In the genomic region with DNA sequence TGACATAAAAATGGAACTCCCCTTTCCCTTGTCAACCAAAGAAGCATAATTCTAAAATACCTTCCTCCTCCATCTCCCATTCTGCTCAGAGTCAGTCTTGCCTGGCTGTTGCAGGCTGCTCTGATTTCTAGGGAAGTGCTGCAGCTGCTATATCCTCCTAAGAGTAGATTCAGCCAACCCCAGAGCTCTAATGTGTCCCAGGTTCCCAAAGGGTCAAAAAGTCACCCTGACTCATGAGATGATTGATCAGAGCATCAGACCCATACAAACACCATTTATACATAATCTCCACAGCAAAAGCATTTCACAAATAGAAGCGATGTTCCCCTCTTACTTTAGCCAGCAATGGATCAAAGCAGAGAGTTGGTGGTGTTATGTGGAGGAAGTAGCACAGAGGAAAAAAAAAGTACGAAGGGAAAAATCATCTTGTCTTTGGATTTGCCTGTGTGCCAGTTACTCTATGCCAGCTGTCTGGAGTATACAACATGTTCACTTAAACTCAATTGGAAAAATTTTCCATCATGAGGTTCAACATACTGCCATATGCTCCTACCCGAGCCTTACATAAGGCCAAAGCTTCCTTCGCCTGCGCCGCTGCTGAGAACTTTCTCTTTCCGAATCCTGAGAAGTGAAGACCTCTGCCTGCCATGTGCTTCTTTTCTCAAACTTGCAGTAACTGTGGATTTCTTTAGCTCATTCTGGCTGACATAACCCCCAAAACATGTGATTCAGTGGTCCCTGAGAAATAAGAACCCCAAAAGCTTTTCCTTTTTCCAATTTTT, we compare ENCODE assay signal across 22 cellular contexts.
A peak's percentile ranks its signal among the peaks of the same experiment; 100 is the strongest.
DNase-seq lines count a peak whose midpoint lies in the region; ATAC-seq, FAIRE-seq and TF ChIP-seq lines count a peak whose summit lies in the region.
"Had no signal": no experiment of that assay in that cellular context is flagged by ENCODE, and none has a peak within 500 bp of the region (broad histone marks: within the 10 kb centered on the region; RNA-seq: fewer than 3 reads in every experiment).

No MANE protein-coding gene starts in this region.

- intact Hi-C loops in dorsolateral prefrontal cortex (cut with DNase I): no loop called here

- no peak for ATAC-seq in HG02623 (IDR thresholded peaks at IDR 0.05; ENCODE audit: unreplicated experiment)
- ATAC-seq: PC-3, SK-N-SH treated with all-trans-retinoic acid at 6 μM for 48 hours had no signal

- peaks cover 4% of the 10 kb centered on the region for H3K27me3 Mint-ChIP-seq in nephron progenitor cell (ENCODE audit: low read depth, poor library complexity)
- H3K27me3 Mint-ChIP-seq: CD4-positive, alpha-beta T cell had no signal

- TF ChIP-seq POLR2A in H54 (IDR thresholded peaks at IDR 0.05; ENCODE audit: low read depth, low read length): no peak

- no peaks in the 10 kb centered on the region for H3K9me3 Mint-ChIP-seq in nephron progenitor cell
- H3K9me3 Mint-ChIP-seq: CD4-positive, alpha-beta T cell had no signal

- H3K27ac Mint-ChIP-seq in nephron progenitor cell: peak overlapping the region; percentile 14
- H3K27ac Mint-ChIP-seq: CD4-positive, alpha-beta T cell had no signal

- no peaks in the 10 kb centered on the region for H3K36me3 Mint-ChIP-seq in nephron progenitor cell (ENCODE audit: low read depth)

- peaks cover 4% of the 10 kb centered on the region for H3K4me1 Mint-ChIP-seq in nephron progenitor cell

- DNase-seq in Ammon's horn (ENCODE audit: low spot score) (peak; percentile 33), HCEC 1CT (peak; percentile 12), dorsolateral prefrontal cortex (peak in 3 of 10 donors; percentile 7 to 54 (median 49)), nephron progenitor cell (no peak), H54 (ENCODE audit: insufficient read length, low spot score) (no peak), DMS79 treated with DMSO at 0.1 percent for 48 hours (lab: John Stamatoyannopoulos, UW) (no peak)
- no peak for DNase-seq in central memory CD4-positive, alpha-beta T cell
- DNase-seq: CD4-positive, alpha-beta T cell; DND-41; H7; KBM-7; MM.1S; NCI-H2029; NCI-H446; NCI-H524 treated with DMSO at 0.1 percent for 48 hours; NCI-H774; NK-92 treated with Interleukin-12 subunit alpha and Interleukin-12 subunit beta, amount 100 ng/mL, for 24 hours; PC-3; SJCRH30 had no signal

- H3K27me3 ChIP-seq in dorsolateral prefrontal cortex: no peaks in the 10 kb centered on the region
- H3K27me3 ChIP-seq: BLaER1 treated with 17β-estradiol and CSF1 and Interleukin-3, amounts not matched to agents 10 nM and 100 nM; SJCRH30 had no signal

- TF ChIP-seq CTCF in dorsolateral prefrontal cortex (IDR thresholded peaks at IDR 0.05 in 54 of 56, conservative IDR thresholded peaks at IDR 0.05 in 2 of 56; ENCODE audit: low read depth in 1 of 56, partially characterized antibody in 56 of 56) (no peak), nephron progenitor cell (IDR thresholded peaks at IDR 0.05) (no peak)

- H3K4me3 Mint-ChIP-seq in nephron progenitor cell: no peak overlapping the region
- H3K4me3 Mint-ChIP-seq: CD4-positive, alpha-beta T cell had no signal

- FAIRE-seq in H54 (lab: Jason Lieb, UNC): no peak

- H3K27ac ChIP-seq in dorsolateral prefrontal cortex: peak overlapping the region in 52 of 59 donors; percentile 17 to 88 (median 72)
- H3K27ac ChIP-seq: BLaER1 treated with 17β-estradiol and CSF1 and Interleukin-3, amounts not matched to agents 10 nM and 100 nM; SJCRH30 had no signal

- H3K4me3 ChIP-seq in dorsolateral prefrontal cortex: no peak overlapping the region
- H3K4me3 ChIP-seq: BLaER1 treated with 17β-estradiol and CSF1 and Interleukin-3, amounts not matched to agents 10 nM and 100 nM; SJCRH30 had no signal

Comparison
In these comparisons a context has a peak if more than half of its experiments do, and no peak if none do; other contexts are left out.
1. DNase-seq: peak in Ammon's horn (single experiment) and HCEC 1CT (single experiment); none in nephron progenitor cell (single experiment), H54 (single experiment), DMS79 treated with DMSO at 0.1 percent for 48 hours (single experiment) and central memory CD4-positive, alpha-beta T cell (single experiment).